In genomic region chr7:30750574-30751256, GRCh38 we compare ENCODE assay signal across 8 cellular contexts. TPM values are rescaled to one million over a fixed set of nuclear protein-coding genes. Genes with fewer than 3 reads are reported as not detected.
A peak's percentile ranks its signal among the peaks of the same experiment; 100 is the strongest.
DNase-seq lines count a peak whose midpoint lies in the region; ATAC-seq and TF ChIP-seq lines count a peak whose summit lies in the region.

No MANE protein-coding gene starts in this region.

- H3K36me3 ChIP-seq in adrenal gland (replicated peaks in 1 of 2): no peaks in the 10 kb centered on the region
- H3K36me3 ChIP-seq in prostate gland: no peaks in the 10 kb centered on the region

- no peaks in the 10 kb centered on the region for H3K4me1 ChIP-seq in adrenal gland (replicated peaks in 1 of 2)
- no peaks in the 10 kb centered on the region for H3K4me1 ChIP-seq in prostate gland (replicated peaks)

- TF ChIP-seq CTCF in adrenal gland (IDR thresholded peaks at IDR 0.05) (no peak), prostate gland (IDR thresholded peaks at IDR 0.05) (no peak)

- TF ChIP-seq POLR2A in adrenal gland (IDR thresholded peaks at IDR 0.05) (no peak), prostate gland (IDR thresholded peaks at IDR 0.05) (no peak)

- peak overlapping the region in 3 of 5 donors; percentile 26 to 86 (median 59) for H3K27ac ChIP-seq in adrenal gland
- H3K27ac ChIP-seq in prostate gland: peak overlapping the region; percentile 60 to 74

- no peak for ATAC-seq in HG02938 (IDR thresholded peaks at IDR 0.05; ENCODE audit: unreplicated experiment)
- ATAC-seq in HG03565 (IDR thresholded peaks at IDR 0.05; ENCODE audit: unreplicated experiment): no peak

- H3K27me3 ChIP-seq in adrenal gland (no peaks in the 10 kb centered on the region), prostate gland (replicated peaks; ENCODE audit: insufficient read depth) (no peaks in the 10 kb centered on the region)

- H3K9me3 ChIP-seq in adrenal gland (replicated peaks in 1 of 3) (no peaks in the 10 kb centered on the region), prostate gland (no peaks in the 10 kb centered on the region)

- no peak overlapping the region for H3K4me3 ChIP-seq in adrenal gland
- H3K4me3 ChIP-seq in prostate gland: no peak overlapping the region

- DNase-seq in COLO668 (lab: John Stamatoyannopoulos, UW; ENCODE audit: unreplicated experiment) (peak; percentile 24), adrenal gland (peak in 5 of 7 donors; percentile 37 to 73 (median 63)), cardiac septum (ENCODE audit: low spot score) (peak; percentile 88), prostate gland (ENCODE audit: low spot score) (peak; percentile 17), glomerular visceral epithelial cell (ENCODE audit: extremely low spot score) (no peak), NCI-H82 (lab: John Stamatoyannopoulos, UW) (no peak)

- intact Hi-C loops in adrenal gland (cut with DNase I) (no loop called here), cardiac septum (cut with DNase I) (loop anchor here (5.0 kb wide), 2 partner anchors 47 to 162 kb away; partner anchors contain the start of gene AQP1), prostate gland (cut with DNase I) (no loop called here)

- WGBS in adrenal gland, 4 donors: 54 to 72% (median 66%) methylated on average over 10 to 11 of the region's 11 CpGs
- 22% methylated on average over 11 of the region's 11 CpGs for WGBS in prostate gland

RNA-seq across cellular contexts. Expression of gene INMT, which starts 1.2 kb away (rescaled TPM):
- total RNA-seq in adrenal gland: 100 to 1,000 TPM; 113 to 392 (median 168) TPM
- 100 to 1,000 TPM in 1 of 3 donors, 10 to 100 TPM in 2; 37.2 to 174 (median 68.6) TPM for polyA plus RNA-seq in adrenal gland
- total RNA-seq in cardiac septum: 17.3 TPM
- total RNA-seq in prostate gland: 100 to 1,000 TPM in 1 of 2 donors, 10 to 100 TPM in 1; 41.4 to 132 TPM

RNA-seq across cellular contexts. Expression of gene MINDY4, which starts 20.5 kb away (rescaled TPM):
- 10 to 100 TPM in 3 of 8 donors, 1 to 10 TPM in 5; 4.8 to 19.9 (median 7.5) TPM for total RNA-seq in adrenal gland
- polyA plus RNA-seq in adrenal gland: 1 to 10 TPM; 5.7 to 7.3 (median 6.8) TPM
- 2.1 TPM for total RNA-seq in cardiac septum
- total RNA-seq in prostate gland: 10 to 100 TPM in 1 of 2 donors, 1 to 10 TPM in 1; 8.1 to 31.9 TPM

Comparison
In these comparisons a context has a peak if more than half of its experiments do, and no peak if none do; other contexts are left out.
1. DNase-seq: peak in COLO668 (single experiment), adrenal gland (5 of 7), cardiac septum (single experiment) and prostate gland (single experiment); none in glomerular visceral epithelial cell (single experiment) and NCI-H82 (single experiment).